2 cellular contexts compared by ENCODE assay signal in genomic region chr15:78865585-78865984, GRCh38. TPM values are rescaled to one million over a fixed set of nuclear protein-coding genes. Genes with fewer than 3 reads are reported as not detected.
"Had no signal": no experiment of that assay in that cellular context is flagged by ENCODE, and none has a peak within 500 bp of the region (broad histone marks: within the 10 kb centered on the region; RNA-seq: fewer than 3 reads in every experiment).

No MANE protein-coding gene starts in this region.

RNA-seq across cellular contexts. Expression of gene ADAMTS7, which starts 54.3 kb away (rescaled TPM):
- total RNA-seq: activated CD8-positive, alpha-beta T cell treated with anti-CD3 and anti-CD28 coated beads, Interleukin-2, amount 10 ng/mL, durations not matched to agents 7 days and 5 days; T-helper 17 cell had no signal
